1 cellular context compared by ENCODE assay signal in genomic region chr7:4634166-4634565, GRCh38.
TF ChIP-seq lines count a peak whose summit lies in the region.

No MANE protein-coding gene starts in this region.

TF ChIP-seq in WTC11, 78 proteins besides CTCF, POLR2A, EP300 and RAD21 (continued from another document):
- TF ChIP-seq AR (CRISPR knock-in tag; IDR thresholded peaks at IDR 0.05) (no peak), NFE2L1 (CRISPR knock-in tag; IDR thresholded peaks at IDR 0.05) (no peak), ZNF138 (CRISPR knock-in tag; conservative IDR thresholded peaks at IDR 0.05) (no peak), NR1H2 (CRISPR knock-in tag; IDR thresholded peaks at IDR 0.05) (no peak), ETV6 (CRISPR knock-in tag; IDR thresholded peaks at IDR 0.05) (no peak), GRHL2 (CRISPR knock-in tag; IDR thresholded peaks at IDR 0.05; ENCODE audit: insufficient replicate concordance, severe bottlenecking) (no peak)
TF ChIP-seq in WTC11: peak in this region for 0.
